8 cellular contexts compared by ENCODE assay signal in genomic region chr17:80892019-80892855, GRCh38.
DNase-seq lines count a peak whose midpoint lies in the region; ATAC-seq, FAIRE-seq and TF ChIP-seq lines count a peak whose summit lies in the region.

No MANE protein-coding gene starts in this region.

- intact Hi-C loops in sigmoid colon (cut with DNase I): no loop called here

- peak; percentile 100 for DNase-seq in RCC 7860 (ENCODE audit: low spot score)
- peak; percentile 73 to 77 for DNase-seq in activated T-helper 1 cell treated with anti-CD3 and anti-CD28 coated beads, Interleukin-2, amount 50 U/mL, for 16 hours (ENCODE audit: low read depth in 1 of 2, low spot score in 1 of 2)
- peak; percentile 98 for DNase-seq in fibroblast of villous mesenchyme (ENCODE audit: low read depth)
- peak; percentile 77 for DNase-seq in sigmoid colon
- no peak for DNase-seq in GM23338 (ENCODE audit: low spot score)
- no peak for DNase-seq in KG1 (lab: John Stamatoyannopoulos, UW)

- peak in 1 of 4 donors; percentile 74 for TF ChIP-seq EP300 in sigmoid colon (IDR thresholded peaks at IDR 0.05)

- H3K9me3 ChIP-seq in sigmoid colon: no peaks in the 10 kb centered on the region

- no peak overlapping the region for H3K27ac Mint-ChIP-seq in GM23338

- 81 to 85% methylated on average over 35 of the region's 35 CpGs for WGBS in sigmoid colon, 2 donors

- H3K79me2 ChIP-seq in GM23338 (replicated peaks; ENCODE audit: insufficient read depth): no peaks in the 10 kb centered on the region

- TF ChIP-seq CTCF in fibroblast of villous mesenchyme (IDR thresholded peaks at IDR 0.05; ENCODE audit: insufficient read depth, low read depth, low read length) (no peak), sigmoid colon (IDR thresholded peaks at IDR 0.05) (no peak), GM23338 (conservative IDR thresholded peaks at IDR 0.05; ENCODE audit: low read depth in 2 of 2) (no peak)

- H3K4me3 ChIP-seq in fibroblast of villous mesenchyme (ENCODE audit: low read depth, low read length) (no peak overlapping the region), sigmoid colon (no peak overlapping the region), GM23338 (no peak overlapping the region)

- H3K27me3 ChIP-seq in sigmoid colon (no peaks in the 10 kb centered on the region), GM23338 (ENCODE audit: insufficient read depth) (no peaks in the 10 kb centered on the region)

- ATAC-seq in GM18505 (IDR thresholded peaks at IDR 0.05; ENCODE audit: unreplicated experiment): peak; percentile 54
- ATAC-seq in HG03095 (IDR thresholded peaks at IDR 0.05; ENCODE audit: unreplicated experiment): peak; percentile 61
- ATAC-seq in GM23338: no peak

- peak overlapping the region; percentile 50 to 83 (median 78) for H3K27ac ChIP-seq in sigmoid colon
- H3K27ac ChIP-seq in GM23338 (ENCODE audit: low read depth): no peak overlapping the region; the same call in 1 of the 2 replicates

- H2AFZ ChIP-seq in GM23338: no peak overlapping the region

- H3K36me3 Mint-ChIP-seq in GM23338 (ENCODE audit: low read depth): peaks cover 11% of the 10 kb centered on the region; the same call in 2 of the 3 replicates

- H3K4me2 ChIP-seq in GM23338: no peak overlapping the region

- H3K36me3 ChIP-seq in sigmoid colon: peaks cover 0 to 41% (median 7%) of the 10 kb centered on the region in 4 donors
- H3K36me3 ChIP-seq in GM23338 (ENCODE audit: insufficient read depth): 0 out of 2 replicates have a peak, but pooled peaks cover 3% of the 10 kb centered on the region

- H3K9me3 Mint-ChIP-seq in GM23338: no peaks in the 10 kb centered on the region; the same call in 2 of the 3 replicates

- H3F3A ChIP-seq in GM23338 (replicated peaks; ENCODE audit: low read depth): no peaks in the 10 kb centered on the region

- H3K4me1 ChIP-seq in sigmoid colon: peaks cover 0 to 33% (median 29%) of the 10 kb centered on the region in 4 donors
- no peaks in the 10 kb centered on the region for H3K4me1 ChIP-seq in GM23338 (ENCODE audit: insufficient read depth)

- H3K9me2 ChIP-seq in GM23338 (ENCODE audit: insufficient read depth): no peaks in the 10 kb centered on the region

- no peaks in the 10 kb centered on the region for H3K4me1 Mint-ChIP-seq in GM23338

- no peak for FAIRE-seq in RCC 7860 (lab: Jason Lieb, UNC)

- H3K27me3 Mint-ChIP-seq in GM23338 (ENCODE audit: insufficient read depth, low read depth, poor library complexity): peaks cover 8% of the 10 kb centered on the region

- TF ChIP-seq POLR2A in GM18505 (IDR thresholded peaks at IDR 0.05; ENCODE audit: borderline replicate concordance, extremely low read depth, insufficient read depth, insufficient read length) (no peak), sigmoid colon (IDR thresholded peaks at IDR 0.05) (no peak)

- H4K20me1 ChIP-seq in GM23338 (replicated peaks; ENCODE audit: insufficient read depth): 0 out of 2 replicates have a peak, but pooled peaks cover 3% of the 10 kb centered on the region

- no peak overlapping the region for H3K4me3 Mint-ChIP-seq in GM23338

TF ChIP-seq in GM23338, 12 proteins besides CTCF, POLR2A, EP300 and RAD21:
- TF ChIP-seq EZH2 (IDR thresholded peaks at IDR 0.05; ENCODE audit: low read depth, unreplicated experiment) (no peak), STAT1 (IDR thresholded peaks at IDR 0.05; ENCODE audit: unreplicated experiment) (no peak)

Comparison
In these comparisons a context has a peak if more than half of its experiments do, and no peak if none do; other contexts are left out.
1. DNase-seq: peak in RCC 7860 (single experiment), activated T-helper 1 cell treated with anti-CD3 and anti-CD28 coated beads, Interleukin-2, amount 50 U/mL, for 16 hours (2 of 2), fibroblast of villous mesenchyme (single experiment) and sigmoid colon (single experiment); none in GM23338 (single experiment) and KG1 (single experiment).